1 cellular context compared by ENCODE assay signal in genomic region chr2:219001577-219002394, GRCh38.
TF ChIP-seq lines count a peak whose summit lies in the region.

No MANE protein-coding gene starts in this region.

TF ChIP-seq in HepG2, 621 proteins besides CTCF, POLR2A, EP300 and RAD21 (continued from another document and continues in another):
- TF ChIP-seq, protein P1, sequence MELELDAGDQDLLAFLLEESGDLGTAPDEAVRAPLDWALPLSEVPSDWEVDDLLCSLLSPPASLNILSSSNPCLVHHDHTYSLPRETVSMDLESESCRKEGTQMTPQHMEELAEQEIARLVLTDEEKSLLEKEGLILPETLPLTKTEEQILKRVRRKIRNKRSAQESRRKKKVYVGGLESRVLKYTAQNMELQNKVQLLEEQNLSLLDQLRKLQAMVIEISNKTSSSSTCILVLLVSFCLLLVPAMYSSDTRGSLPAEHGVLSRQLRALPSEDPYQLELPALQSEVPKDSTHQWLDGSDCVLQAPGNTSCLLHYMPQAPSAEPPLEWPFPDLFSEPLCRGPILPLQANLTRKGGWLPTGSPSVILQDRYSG (CRISPR knock-in tag; IDR thresholded peaks at IDR 0.05) = no peak
- peak; percentile 96 for TF ChIP-seq MTF2 (CRISPR knock-in tag; IDR thresholded peaks at IDR 0.05; ENCODE audit: borderline replicate concordance)
- no peak for TF ChIP-seq ZNF530 (CRISPR knock-in tag; IDR thresholded peaks at IDR 0.05; ENCODE audit: low read depth)
- TF ChIP-seq ZSCAN22 (CRISPR knock-in tag; IDR thresholded peaks at IDR 0.05) = no peak
- no peak for TF ChIP-seq CREB1 (IDR thresholded peaks at IDR 0.05)
- TF ChIP-seq CREB1 (CRISPR knock-in tag; IDR thresholded peaks at IDR 0.05) = peak; percentile 51; the same call in 1 of the 2 replicates
- no peak for TF ChIP-seq CHD4 (IDR thresholded peaks at IDR 0.05; ENCODE audit: borderline replicate concordance, low read length)
- no peak for TF ChIP-seq SIN3B (IDR thresholded peaks at IDR 0.05; ENCODE audit: low read length)
- no peak for TF ChIP-seq TMF1 (CRISPR knock-in tag; IDR thresholded peaks at IDR 0.05; ENCODE audit: low read depth)
- no peak for TF ChIP-seq FOXP1 (IDR thresholded peaks at IDR 0.05)
- TF ChIP-seq FOXP1 (CRISPR knock-in tag; IDR thresholded peaks at IDR 0.05) = peak; percentile 84
- TF ChIP-seq, protein P2, sequence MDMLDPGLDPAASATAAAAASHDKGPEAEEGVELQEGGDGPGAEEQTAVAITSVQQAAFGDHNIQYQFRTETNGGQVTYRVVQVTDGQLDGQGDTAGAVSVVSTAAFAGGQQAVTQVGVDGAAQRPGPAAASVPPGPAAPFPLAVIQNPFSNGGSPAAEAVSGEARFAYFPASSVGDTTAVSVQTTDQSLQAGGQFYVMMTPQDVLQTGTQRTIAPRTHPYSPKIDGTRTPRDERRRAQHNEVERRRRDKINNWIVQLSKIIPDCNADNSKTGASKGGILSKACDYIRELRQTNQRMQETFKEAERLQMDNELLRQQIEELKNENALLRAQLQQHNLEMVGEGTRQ (IDR thresholded peaks at IDR 0.05; ENCODE audit: low read depth, low read length) = no peak
- TF ChIP-seq, protein P2 (CRISPR knock-in tag; IDR thresholded peaks at IDR 0.05; ENCODE audit: borderline replicate concordance) = no peak; the same call in 1 of the 2 replicates
- TF ChIP-seq CBX2 (IDR thresholded peaks at IDR 0.05; ENCODE audit: low read depth, low read length) = no peak
- TF ChIP-seq CBX2 (CRISPR knock-in tag; IDR thresholded peaks at IDR 0.05; ENCODE audit: low read depth) = 0 out of 2 replicates have a peak, but pooled peaks have one; percentile 28
- no peak for TF ChIP-seq ZNF616 (CRISPR knock-in tag; IDR thresholded peaks at IDR 0.05; ENCODE audit: low read depth)
- TF ChIP-seq ZNF558 (CRISPR knock-in tag; IDR thresholded peaks at IDR 0.05; ENCODE audit: borderline replicate concordance) = peak; percentile 84; the same call in 1 of the 2 replicates
- no peak for TF ChIP-seq NFIC (IDR thresholded peaks at IDR 0.05; ENCODE audit: low read length)
- no peak for TF ChIP-seq E2F2 (CRISPR knock-in tag; IDR thresholded peaks at IDR 0.05; ENCODE audit: borderline replicate concordance)
- TF ChIP-seq ZNF24 (IDR thresholded peaks at IDR 0.05) = no peak
- TF ChIP-seq, protein P3, sequence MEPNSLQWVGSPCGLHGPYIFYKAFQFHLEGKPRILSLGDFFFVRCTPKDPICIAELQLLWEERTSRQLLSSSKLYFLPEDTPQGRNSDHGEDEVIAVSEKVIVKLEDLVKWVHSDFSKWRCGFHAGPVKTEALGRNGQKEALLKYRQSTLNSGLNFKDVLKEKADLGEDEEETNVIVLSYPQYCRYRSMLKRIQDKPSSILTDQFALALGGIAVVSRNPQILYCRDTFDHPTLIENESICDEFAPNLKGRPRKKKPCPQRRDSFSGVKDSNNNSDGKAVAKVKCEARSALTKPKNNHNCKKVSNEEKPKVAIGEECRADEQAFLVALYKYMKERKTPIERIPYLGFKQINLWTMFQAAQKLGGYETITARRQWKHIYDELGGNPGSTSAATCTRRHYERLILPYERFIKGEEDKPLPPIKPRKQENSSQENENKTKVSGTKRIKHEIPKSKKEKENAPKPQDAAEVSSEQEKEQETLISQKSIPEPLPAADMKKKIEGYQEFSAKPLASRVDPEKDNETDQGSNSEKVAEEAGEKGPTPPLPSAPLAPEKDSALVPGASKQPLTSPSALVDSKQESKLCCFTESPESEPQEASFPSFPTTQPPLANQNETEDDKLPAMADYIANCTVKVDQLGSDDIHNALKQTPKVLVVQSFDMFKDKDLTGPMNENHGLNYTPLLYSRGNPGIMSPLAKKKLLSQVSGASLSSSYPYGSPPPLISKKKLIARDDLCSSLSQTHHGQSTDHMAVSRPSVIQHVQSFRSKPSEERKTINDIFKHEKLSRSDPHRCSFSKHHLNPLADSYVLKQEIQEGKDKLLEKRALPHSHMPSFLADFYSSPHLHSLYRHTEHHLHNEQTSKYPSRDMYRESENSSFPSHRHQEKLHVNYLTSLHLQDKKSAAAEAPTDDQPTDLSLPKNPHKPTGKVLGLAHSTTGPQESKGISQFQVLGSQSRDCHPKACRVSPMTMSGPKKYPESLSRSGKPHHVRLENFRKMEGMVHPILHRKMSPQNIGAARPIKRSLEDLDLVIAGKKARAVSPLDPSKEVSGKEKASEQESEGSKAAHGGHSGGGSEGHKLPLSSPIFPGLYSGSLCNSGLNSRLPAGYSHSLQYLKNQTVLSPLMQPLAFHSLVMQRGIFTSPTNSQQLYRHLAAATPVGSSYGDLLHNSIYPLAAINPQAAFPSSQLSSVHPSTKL (CRISPR knock-in tag; IDR thresholded peaks at IDR 0.05) = peak; percentile 90
- no peak for TF ChIP-seq CHD2 (IDR thresholded peaks at IDR 0.05; ENCODE audit: low read depth, low read length)
- no peak for TF ChIP-seq BATF2 (CRISPR knock-in tag; IDR thresholded peaks at IDR 0.05)
- no peak for TF ChIP-seq RARG (CRISPR knock-in tag; IDR thresholded peaks at IDR 0.05; ENCODE audit: low read depth)
- no peak for TF ChIP-seq ZNF225 (CRISPR knock-in tag; IDR thresholded peaks at IDR 0.05)
- no peak for TF ChIP-seq SIX4 (CRISPR knock-in tag; IDR thresholded peaks at IDR 0.05)
- TF ChIP-seq, protein P4, sequence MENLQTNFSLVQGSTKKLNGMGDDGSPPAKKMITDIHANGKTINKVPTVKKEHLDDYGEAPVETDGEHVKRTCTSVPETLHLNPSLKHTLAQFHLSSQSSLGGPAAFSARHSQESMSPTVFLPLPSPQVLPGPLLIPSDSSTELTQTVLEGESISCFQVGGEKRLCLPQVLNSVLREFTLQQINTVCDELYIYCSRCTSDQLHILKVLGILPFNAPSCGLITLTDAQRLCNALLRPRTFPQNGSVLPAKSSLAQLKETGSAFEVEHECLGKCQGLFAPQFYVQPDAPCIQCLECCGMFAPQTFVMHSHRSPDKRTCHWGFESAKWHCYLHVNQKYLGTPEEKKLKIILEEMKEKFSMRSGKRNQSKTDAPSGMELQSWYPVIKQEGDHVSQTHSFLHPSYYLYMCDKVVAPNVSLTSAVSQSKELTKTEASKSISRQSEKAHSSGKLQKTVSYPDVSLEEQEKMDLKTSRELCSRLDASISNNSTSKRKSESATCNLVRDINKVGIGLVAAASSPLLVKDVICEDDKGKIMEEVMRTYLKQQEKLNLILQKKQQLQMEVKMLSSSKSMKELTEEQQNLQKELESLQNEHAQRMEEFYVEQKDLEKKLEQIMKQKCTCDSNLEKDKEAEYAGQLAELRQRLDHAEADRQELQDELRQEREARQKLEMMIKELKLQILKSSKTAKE (CRISPR knock-in tag; IDR thresholded peaks at IDR 0.05; ENCODE audit: borderline replicate concordance) = peak; percentile 94
- peak; percentile 41; the same call in 1 of the 2 replicates for TF ChIP-seq TCF7 (IDR thresholded peaks at IDR 0.05; ENCODE audit: low read depth)
- TF ChIP-seq ZNF124 (CRISPR knock-in tag; IDR thresholded peaks at IDR 0.05) = 0 out of 2 replicates have a peak, but pooled peaks have one; percentile 17
- TF ChIP-seq, protein P5, sequence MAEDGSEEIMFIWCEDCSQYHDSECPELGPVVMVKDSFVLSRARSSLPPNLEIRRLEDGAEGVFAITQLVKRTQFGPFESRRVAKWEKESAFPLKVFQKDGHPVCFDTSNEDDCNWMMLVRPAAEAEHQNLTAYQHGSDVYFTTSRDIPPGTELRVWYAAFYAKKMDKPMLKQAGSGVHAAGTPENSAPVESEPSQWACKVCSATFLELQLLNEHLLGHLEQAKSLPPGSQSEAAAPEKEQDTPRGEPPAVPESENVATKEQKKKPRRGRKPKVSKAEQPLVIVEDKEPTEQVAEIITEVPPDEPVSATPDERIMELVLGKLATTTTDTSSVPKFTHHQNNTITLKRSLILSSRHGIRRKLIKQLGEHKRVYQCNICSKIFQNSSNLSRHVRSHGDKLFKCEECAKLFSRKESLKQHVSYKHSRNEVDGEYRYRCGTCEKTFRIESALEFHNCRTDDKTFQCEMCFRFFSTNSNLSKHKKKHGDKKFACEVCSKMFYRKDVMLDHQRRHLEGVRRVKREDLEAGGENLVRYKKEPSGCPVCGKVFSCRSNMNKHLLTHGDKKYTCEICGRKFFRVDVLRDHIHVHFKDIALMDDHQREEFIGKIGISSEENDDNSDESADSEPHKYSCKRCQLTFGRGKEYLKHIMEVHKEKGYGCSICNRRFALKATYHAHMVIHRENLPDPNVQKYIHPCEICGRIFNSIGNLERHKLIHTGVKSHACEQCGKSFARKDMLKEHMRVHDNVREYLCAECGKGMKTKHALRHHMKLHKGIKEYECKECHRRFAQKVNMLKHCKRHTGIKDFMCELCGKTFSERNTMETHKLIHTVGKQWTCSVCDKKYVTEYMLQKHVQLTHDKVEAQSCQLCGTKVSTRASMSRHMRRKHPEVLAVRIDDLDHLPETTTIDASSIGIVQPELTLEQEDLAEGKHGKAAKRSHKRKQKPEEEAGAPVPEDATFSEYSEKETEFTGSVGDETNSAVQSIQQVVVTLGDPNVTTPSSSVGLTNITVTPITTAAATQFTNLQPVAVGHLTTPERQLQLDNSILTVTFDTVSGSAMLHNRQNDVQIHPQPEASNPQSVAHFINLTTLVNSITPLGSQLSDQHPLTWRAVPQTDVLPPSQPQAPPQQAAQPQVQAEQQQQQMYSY (CRISPR knock-in tag; IDR thresholded peaks at IDR 0.05) = peak; percentile 26
- TF ChIP-seq ZNF383 (CRISPR knock-in tag; IDR thresholded peaks at IDR 0.05; ENCODE audit: borderline replicate concordance) = no peak
- TF ChIP-seq AKAP8 (CRISPR knock-in tag; IDR thresholded peaks at IDR 0.05) = peak; percentile 76; the same call in 1 of the 2 replicates
- no peak for TF ChIP-seq ZUFSP (CRISPR knock-in tag; IDR thresholded peaks at IDR 0.05; ENCODE audit: borderline replicate concordance)
- TF ChIP-seq ZNF670 (CRISPR knock-in tag; IDR thresholded peaks at IDR 0.05; ENCODE audit: borderline replicate concordance) = peak; percentile 83; the same call in 1 of the 2 replicates
- no peak for TF ChIP-seq RAD51 (IDR thresholded peaks at IDR 0.05; ENCODE audit: borderline replicate concordance)
- TF ChIP-seq MEIS2 (CRISPR knock-in tag; IDR thresholded peaks at IDR 0.05) = peak; percentile 58; the same call in 1 of the 2 replicates
- TF ChIP-seq ATAD3A (CRISPR knock-in tag; IDR thresholded peaks at IDR 0.05) = no peak
- TF ChIP-seq SETDB1 (CRISPR knock-in tag; IDR thresholded peaks at IDR 0.05; ENCODE audit: borderline replicate concordance) = no peak
- TF ChIP-seq ASH2L (IDR thresholded peaks at IDR 0.05; ENCODE audit: insufficient read length, low read depth, low read length) = no peak
- no peak for TF ChIP-seq GTF3A (CRISPR knock-in tag; conservative IDR thresholded peaks at IDR 0.05)
- TF ChIP-seq ZNF263 (CRISPR knock-in tag; IDR thresholded peaks at IDR 0.05) = no peak
- peak; percentile 60; the same call in 1 of the 2 replicates for TF ChIP-seq TFDP1 (CRISPR knock-in tag; IDR thresholded peaks at IDR 0.05; ENCODE audit: borderline replicate concordance)
- TF ChIP-seq POLR2AphosphoS2 (IDR thresholded peaks at IDR 0.05; ENCODE audit: low read depth, low read length) = no peak
- no peak for TF ChIP-seq NFATC3 (CRISPR knock-in tag; IDR thresholded peaks at IDR 0.05)
- peak; percentile 56 for TF ChIP-seq YY1 (IDR thresholded peaks at IDR 0.05; ENCODE audit: insufficient read depth, insufficient replicate concordance, low read depth, low read length)
- TF ChIP-seq, protein P6, sequence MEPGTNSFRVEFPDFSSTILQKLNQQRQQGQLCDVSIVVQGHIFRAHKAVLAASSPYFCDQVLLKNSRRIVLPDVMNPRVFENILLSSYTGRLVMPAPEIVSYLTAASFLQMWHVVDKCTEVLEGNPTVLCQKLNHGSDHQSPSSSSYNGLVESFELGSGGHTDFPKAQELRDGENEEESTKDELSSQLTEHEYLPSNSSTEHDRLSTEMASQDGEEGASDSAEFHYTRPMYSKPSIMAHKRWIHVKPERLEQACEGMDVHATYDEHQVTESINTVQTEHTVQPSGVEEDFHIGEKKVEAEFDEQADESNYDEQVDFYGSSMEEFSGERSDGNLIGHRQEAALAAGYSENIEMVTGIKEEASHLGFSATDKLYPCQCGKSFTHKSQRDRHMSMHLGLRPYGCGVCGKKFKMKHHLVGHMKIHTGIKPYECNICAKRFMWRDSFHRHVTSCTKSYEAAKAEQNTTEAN (CRISPR knock-in tag; conservative IDR thresholded peaks at IDR 0.05) = peak; percentile 96
